8 cellular contexts compared by ENCODE assay signal in genomic region chr13:32639502-32640105, GRCh38. TPM values are rescaled to one million over a fixed set of nuclear protein-coding genes. Genes with fewer than 3 reads are reported as not detected.
DNase-seq lines count a peak whose midpoint lies in the region; ATAC-seq and TF ChIP-seq lines count a peak whose summit lies in the region.

No MANE protein-coding gene starts in this region.

- H3K27ac ChIP-seq in PC-9, result no peak overlapping the region
- no peak overlapping the region for H3K27ac ChIP-seq in prostate gland

- peak; percentile 70 for ATAC-seq in HG03354 (IDR thresholded peaks at IDR 0.05; ENCODE audit: poor library complexity, severe bottlenecking, unreplicated experiment)
- ATAC-seq in activated naive CD4-positive, alpha-beta T cell treated with anti-CD3 and anti-CD28 coated beads, Interleukin-2, amount 50 U/mL, for 72 hours, result peak; percentile 66 to 69
- no peak for ATAC-seq in GM18511 (IDR thresholded peaks at IDR 0.05; ENCODE audit: unreplicated experiment)

- H3K9me3 Mint-ChIP-seq in activated naive CD4-positive, alpha-beta T cell treated with anti-CD3 and anti-CD28 coated beads, Interleukin-2, amount 50 U/mL, for 72 hours, result no peaks in the 10 kb centered on the region
- no peaks in the 10 kb centered on the region for H3K9me3 Mint-ChIP-seq in glutamatergic neuron (ENCODE audit: unreplicated experiment)

- POLR2A ChIA-PET in PC-9 (lab: Charles Lee; ENCODE audit: unreplicated experiment), result interaction anchor here (0.6 kb wide), 1 partner anchor 52 kb away, joined by 4 read pairs; no protein-coding TSS in a partner anchor

- WGBS in prostate gland, result 42% methylated on average over 4 of the region's 4 CpGs

- H3K9me3 ChIP-seq in PC-9 (ENCODE audit: insufficient read depth, low read depth), result no peaks in the 10 kb centered on the region
- H3K9me3 ChIP-seq in prostate gland, result no peaks in the 10 kb centered on the region

- H3K4me1 Mint-ChIP-seq in glutamatergic neuron (ENCODE audit: low read depth, unreplicated experiment), result no peaks in the 10 kb centered on the region

- H3K79me2 ChIP-seq in PC-9 (ENCODE audit: low read depth), result peaks cover 98% of the 10 kb centered on the region

- H3K4me1 ChIP-seq in PC-9 (replicated peaks; ENCODE audit: insufficient read depth) (no peaks in the 10 kb centered on the region), prostate gland (replicated peaks) (no peaks in the 10 kb centered on the region)

- no peaks in the 10 kb centered on the region for H3K36me3 Mint-ChIP-seq in activated naive CD4-positive, alpha-beta T cell treated with anti-CD3 and anti-CD28 coated beads, Interleukin-2, amount 50 U/mL, for 72 hours
- no peaks in the 10 kb centered on the region for H3K36me3 Mint-ChIP-seq in glutamatergic neuron (ENCODE audit: unreplicated experiment)

- no peak overlapping the region for H2AFZ ChIP-seq in PC-9

- intact Hi-C loops in PC-9 (cut with micrococcal nuclease; ENCODE audit: unreplicated experiment), result loop anchor here (2.0 kb wide), 1 partner anchor 53 kb away; the partner anchor contains the start of gene PDS5B
- intact Hi-C loops in prostate gland (cut with DNase I), result loop anchor here (1.0 to 10.0 kb wide), 2 partner anchors 52 to 1085 kb away; no protein-coding TSS in a partner anchor

- no TSS peak for BruUV-seq in PC-9 (replicated peaks; lab: Mats Ljungman, UMichigan)

- TF ChIP-seq POLR2A in prostate gland (IDR thresholded peaks at IDR 0.05), result no peak

- no peaks in the 10 kb centered on the region for H3K9me2 ChIP-seq in PC-9 (ENCODE audit: insufficient read depth)

- peaks cover 10% of the 10 kb centered on the region for H3F3A ChIP-seq in PC-9 (ENCODE audit: insufficient read depth, low read depth)

- H3K27me3 Mint-ChIP-seq in glutamatergic neuron (ENCODE audit: unreplicated experiment), result no peaks in the 10 kb centered on the region

- DNase-seq in activated CD8-positive, alpha-beta memory T cell treated with anti-CD3 and anti-CD28 coated beads for 1 hour (ENCODE audit: extremely low read depth in 1 of 2, low read depth in 1 of 2), result peak; percentile 15 to 17
- no peak for DNase-seq in activated CD8-positive, alpha-beta memory T cell treated with anti-CD3 and anti-CD28 coated beads for 24 hours
- DNase-seq in PC-9 (peak in 1 of 2 experiments; percentile 8), glutamatergic neuron (peak; percentile 19), prostate gland (ENCODE audit: low spot score) (peak; percentile 55)
- peak in 1 of 2 donors; percentile 23 for DNase-seq in activated naive CD4-positive, alpha-beta T cell treated with anti-CD3 and anti-CD28 coated beads, Interleukin-2, amount 50 U/mL, for 72 hours (ENCODE audit: low spot score in 2 of 2)

- no peak overlapping the region for H3K4me3 Mint-ChIP-seq in glutamatergic neuron (ENCODE audit: unreplicated experiment)

- H3K27me3 ChIP-seq in PC-9 (ENCODE audit: insufficient read depth, low read depth), result no peaks in the 10 kb centered on the region
- H3K27me3 ChIP-seq in prostate gland (replicated peaks; ENCODE audit: insufficient read depth), result no peaks in the 10 kb centered on the region

- no peak overlapping the region for H3K4me2 ChIP-seq in PC-9

- TF ChIP-seq CTCF in PC-9 (conservative IDR thresholded peaks at IDR 0.05) (peak; percentile 65), glutamatergic neuron (IDR thresholded peaks at IDR 0.05; ENCODE audit: partially characterized antibody, unreplicated experiment) (peak; percentile 65), prostate gland (IDR thresholded peaks at IDR 0.05) (peak in 3 of 4 experiments; percentile 70 to 74 (median 72))

- H4K20me1 ChIP-seq in PC-9 (ENCODE audit: insufficient read depth), result peaks cover 17% of the 10 kb centered on the region

- H3K27ac Mint-ChIP-seq in activated naive CD4-positive, alpha-beta T cell treated with anti-CD3 and anti-CD28 coated beads, Interleukin-2, amount 50 U/mL, for 72 hours, result no peak overlapping the region
- peak overlapping the region; percentile 52 for H3K27ac Mint-ChIP-seq in glutamatergic neuron (ENCODE audit: unreplicated experiment)

- H3K36me3 ChIP-seq in PC-9 (ENCODE audit: low read depth), result no peaks in the 10 kb centered on the region
- H3K36me3 ChIP-seq in prostate gland, result no peaks in the 10 kb centered on the region

- CTCF ChIA-PET in PC-9 (lab: Charles Lee), result interaction anchor here (0.6 to 1.0 kb wide), 3 partner anchors 12 to 522 kb away, joined by 3 to 6 read pairs (median 3); no protein-coding TSS in a partner anchor

- H3K4me3 ChIP-seq in PC-9 (no peak overlapping the region), prostate gland (no peak overlapping the region)

RNA-seq across cellular contexts. Expression of gene PDS5B, which starts 53.4 kb away (rescaled TPM):
- total RNA-seq in PC-9 (2021), result 37.1 and 37.6 TPM in 2 replicates
- total RNA-seq in activated naive CD4-positive, alpha-beta T cell treated with anti-CD3 and anti-CD28 coated beads, Interleukin-2, amount 50 U/mL, for 72 hours, result 10 to 100 TPM; 53.1 to 62.9 TPM
- 59.2 TPM for total RNA-seq in glutamatergic neuron (ENCODE audit: unreplicated experiment)
- total RNA-seq in prostate gland, result 10 to 100 TPM; 37.0 to 63.3 TPM
